In genomic region chr14:30883508-30884294, GRCh38 we compare ENCODE assay signal across 1 cellular context.
TF ChIP-seq lines count a peak whose summit lies in the region.

No MANE protein-coding gene starts in this region.

TF ChIP-seq in HepG2, 621 proteins besides CTCF, POLR2A, EP300 and RAD21 (continued from another document):
- TF ChIP-seq ELK4 (CRISPR knock-in tag; IDR thresholded peaks at IDR 0.05; ENCODE audit: borderline replicate concordance) (no peak), MBNL3 (CRISPR knock-in tag; conservative IDR thresholded peaks at IDR 0.05) (0 out of 2 replicates have a peak, but pooled peaks have one; percentile 42), ZNF724P (CRISPR knock-in tag; IDR thresholded peaks at IDR 0.05; ENCODE audit: borderline replicate concordance) (no peak), JARID2 (CRISPR knock-in tag; IDR thresholded peaks at IDR 0.05; ENCODE audit: insufficient replicate concordance) (no peak), RBM22 (optimal IDR thresholded peaks at IDR 0.05; ENCODE audit: low read length) (peak; percentile 76), AGO1 (IDR thresholded peaks at IDR 0.05; ENCODE audit: low read depth, low read length, poor library complexity, severe bottlenecking) (no peak), ZNF124 (CRISPR knock-in tag; IDR thresholded peaks at IDR 0.05) (no peak), SKIL (CRISPR knock-in tag; IDR thresholded peaks at IDR 0.05; ENCODE audit: borderline replicate concordance) (no peak), POLR2G (IDR thresholded peaks at IDR 0.05; ENCODE audit: low read depth, low read length) (peak; percentile 51; the same call in 1 of the 2 replicates)
